Comparison of ENCODE assay signal across 21 cellular contexts in the genomic region with DNA sequence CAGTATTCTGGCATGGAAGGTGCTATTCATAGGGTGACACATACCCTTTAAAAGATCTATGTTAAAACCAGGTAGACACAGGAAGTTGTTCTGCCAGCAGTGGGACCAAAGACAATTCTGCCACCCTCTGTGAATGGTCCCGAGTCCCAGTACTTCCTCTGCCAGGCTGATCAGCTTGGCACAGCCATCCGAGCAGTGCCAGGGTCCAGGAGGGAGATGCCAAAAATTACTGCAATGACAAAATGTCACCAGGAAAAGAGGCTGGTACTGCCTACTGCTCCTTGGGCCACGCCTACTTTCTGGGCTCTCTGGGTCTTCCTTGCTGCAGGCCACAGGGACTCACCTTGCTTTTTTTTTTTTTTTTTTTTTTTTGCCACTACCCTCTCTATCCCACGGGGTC.
"Had no signal": no experiment of that assay in that cellular context is flagged by ENCODE, and none has a peak within 500 bp of the region (broad histone marks: within the 10 kb centered on the region; RNA-seq: fewer than 3 reads in every experiment).

No MANE protein-coding gene starts in this region.

- ATAC-seq: foreskin keratinocyte; lower lobe of right lung; pancreas; sciatic nerve; stimulated activated memory B cell treated with anti-CD40 and anti-IgM and Interleukin-4, amounts not matched to agents 10 μg/mL and 1 μg/mL and 100 μg/mL, for 72 hours; stimulated activated naive CD8-positive, alpha-beta T cell treated with anti-CD3 and anti-CD28 coated beads, Interleukin-15, amount 100 ng/mL, for 72 hours had no signal

- DNase-seq: cerebellar nuclear complex; colonic mucosa; dermis blood vessel endothelial cell; endodermal cell; erythroblast; foreskin keratinocyte; kidney glomerular epithelial cell; lower lobe of right lung; mesendoderm; naive B cell; occipital lobe; pancreas; spleen; stimulated activated CD4-positive, alpha-beta T cell treated with anti-CD3 and anti-CD28 coated beads, Interleukin-15, amount 100 ng/mL, for 24 hours; stimulated activated CD4-positive, alpha-beta T cell treated with anti-CD3 and anti-CD28 coated beads, Interleukin-1b, Interleukin-23, amount 100 ng/mL, for 48 hours; stimulated activated CD4-positive, alpha-beta T cell treated with anti-CD3 and anti-CD28 coated beads, Interleukin-4, amount 100 ng/mL, for 24 hours; stimulated activated naive CD8-positive, alpha-beta T cell treated with anti-CD3 and anti-CD28 coated beads, Interleukin-15, amount 100 ng/mL, for 72 hours; testis; transverse colon had no signal
